In the genomic region with DNA sequence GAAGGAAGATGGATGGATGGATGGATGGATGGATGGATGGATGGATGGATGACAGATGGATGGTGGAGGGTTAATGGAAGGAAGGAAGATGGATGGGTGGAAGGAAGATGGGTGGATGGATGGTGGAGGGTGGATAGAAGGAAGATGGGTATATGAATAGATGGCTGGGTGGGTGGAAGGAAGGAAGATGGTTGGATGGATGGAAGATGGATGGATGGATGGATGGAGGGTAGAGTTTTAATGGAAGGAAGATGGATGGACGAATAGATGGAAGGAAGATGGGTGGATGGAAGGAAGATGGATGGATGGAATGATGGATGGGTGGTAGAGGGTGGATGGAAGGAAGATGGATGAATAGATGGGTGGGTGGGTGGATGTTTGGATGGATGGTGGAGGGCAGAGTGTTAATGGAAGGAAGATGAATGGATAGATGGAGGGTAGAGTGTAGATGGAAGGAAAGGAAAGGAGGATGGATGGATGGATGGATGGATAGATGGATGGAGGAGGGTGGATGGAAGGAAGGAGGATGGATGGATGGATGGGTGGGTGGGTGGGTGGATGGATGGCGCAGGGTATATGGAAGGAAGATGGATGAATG, we compare ENCODE assay signal across 27 cellular contexts. TPM values are rescaled to one million over a fixed set of nuclear protein-coding genes. Genes with fewer than 3 reads are reported as not detected.
"Had no signal": no experiment of that assay in that cellular context is flagged by ENCODE, and none has a peak within 500 bp of the region (broad histone marks: within the 10 kb centered on the region; RNA-seq: fewer than 3 reads in every experiment).

No MANE protein-coding gene starts in this region.

- H3K4me1 Mint-ChIP-seq: mesothelial cell of epicardium; stimulated activated memory B cell treated with anti-CD40 and anti-IgM and Interleukin-4, amounts not matched to agents 10 μg/mL and 1 μg/mL and 100 μg/mL, for 72 hours; stimulated activated naive CD8-positive, alpha-beta T cell treated with anti-CD3 and anti-CD28 coated beads, Interleukin-15, amount 100 ng/mL, for 72 hours had no signal

- H3K9me3 ChIP-seq: heart right ventricle, left ventricle myocardium inferior, pancreas, prostate gland, sigmoid colon, spleen, tibial nerve, uterus had no signal

- H3K4me3 Mint-ChIP-seq: mesothelial cell of epicardium; naive B cell; natural killer cell; stimulated activated memory B cell treated with anti-CD40 and anti-IgM and Interleukin-4, amounts not matched to agents 10 μg/mL and 1 μg/mL and 100 μg/mL, for 72 hours; stimulated activated naive CD8-positive, alpha-beta T cell treated with anti-CD3 and anti-CD28 coated beads, Interleukin-15, amount 100 ng/mL, for 72 hours; type B pancreatic cell had no signal

- H3K27ac ChIP-seq: heart right ventricle, hepatocyte, left ventricle myocardium inferior, pancreas, prostate gland, sigmoid colon, spleen, tibial nerve, uterus had no signal

- H3K4me2 ChIP-seq: hepatocyte had no signal

- H3K27me3 Mint-ChIP-seq: naive B cell; stimulated activated memory B cell treated with anti-CD40 and anti-IgM and Interleukin-4, amounts not matched to agents 10 μg/mL and 1 μg/mL and 100 μg/mL, for 72 hours; stimulated activated naive CD8-positive, alpha-beta T cell treated with anti-CD3 and anti-CD28 coated beads, Interleukin-15, amount 100 ng/mL, for 72 hours; type B pancreatic cell had no signal

- H3K4me3 ChIP-seq: heart right ventricle, hepatocyte, left ventricle myocardium inferior, lung, pancreas, prostate gland, sigmoid colon, spleen, tibial nerve, uterus had no signal

- ATAC-seq: heart right ventricle; natural killer cell; pancreas; right cardiac atrium; stimulated activated memory B cell treated with anti-CD40 and anti-IgM and Interleukin-4, amounts not matched to agents 10 μg/mL and 1 μg/mL and 100 μg/mL, for 72 hours; stimulated activated naive CD8-positive, alpha-beta T cell treated with anti-CD3 and anti-CD28 coated beads, Interleukin-15, amount 100 ng/mL, for 72 hours had no signal

- H3K27me3 ChIP-seq: heart right ventricle, hepatocyte, pancreas, sigmoid colon, spleen, tibial nerve, uterus had no signal

- FAIRE-seq: keratinocyte, pancreas, small intestine had no signal

- DNase-seq: heart right ventricle; mesendoderm; naive B cell; natural killer cell; retina; right cardiac atrium; sigmoid colon; small intestine; stimulated activated CD4-positive, alpha-beta T cell treated with anti-CD3 and anti-CD28 coated beads, Interleukin-4, amount 100 ng/mL, for 24 hours; stimulated activated naive CD4-positive, alpha-beta T cell treated with Interleukin-2 at 50 U/mL for 16 hours; stimulated activated naive CD8-positive, alpha-beta T cell treated with anti-CD3 and anti-CD28 coated beads, Interleukin-15, amount 100 ng/mL, for 72 hours; substantia nigra; uterus had no signal

- H3K27ac Mint-ChIP-seq: mesothelial cell of epicardium; stimulated activated memory B cell treated with anti-CD40 and anti-IgM and Interleukin-4, amounts not matched to agents 10 μg/mL and 1 μg/mL and 100 μg/mL, for 72 hours; stimulated activated naive CD8-positive, alpha-beta T cell treated with anti-CD3 and anti-CD28 coated beads, Interleukin-15, amount 100 ng/mL, for 72 hours; type B pancreatic cell had no signal

- H3K9me3 Mint-ChIP-seq: natural killer cell; stimulated activated memory B cell treated with anti-CD40 and anti-IgM and Interleukin-4, amounts not matched to agents 10 μg/mL and 1 μg/mL and 100 μg/mL, for 72 hours; type B pancreatic cell had no signal

- H2AFZ ChIP-seq: hepatocyte had no signal

- H3K36me3 ChIP-seq: uterus had no signal

- H3K4me1 ChIP-seq: pancreas, prostate gland, sigmoid colon, spleen, uterus had no signal

- H3K79me2 ChIP-seq: hepatocyte had no signal

RNA-seq across cellular contexts. Expression of a gene that starts 47.1 kb away (rescaled TPM):
- total RNA-seq: hepatocyte, lower leg skin, mononuclear cell, ureter had no signal
- polyA plus RNA-seq: keratinocyte had no signal
